Comparison of ENCODE assay signal across 10 cellular contexts in genomic region chr7:47572101-47572460, GRCh38. TPM values are rescaled to one million over a fixed set of nuclear protein-coding genes. Genes with fewer than 3 reads are reported as not detected.
A peak's percentile ranks its signal among the peaks of the same experiment; 100 is the strongest.
DNase-seq lines count a peak whose midpoint lies in the region; ATAC-seq and TF ChIP-seq lines count a peak whose summit lies in the region.
"Had no signal": no experiment of that assay in that cellular context is flagged by ENCODE, and none has a peak within 500 bp of the region (broad histone marks: within the 10 kb centered on the region; RNA-seq: fewer than 3 reads in every experiment).

No MANE protein-coding gene starts in this region.

- H3K4me1 ChIP-seq in ascending aorta = peaks cover 31 to 62% of the 10 kb centered on the region in 2 donors

- no peaks in the 10 kb centered on the region for H3K27me3 ChIP-seq in ascending aorta

- no peak for DNase-seq in HFFc6
- DNase-seq in ascending aorta (ENCODE audit: low spot score in 2 of 2) = peak in 1 of 2 donors; percentile 80
- peak; percentile 54 to 66 for DNase-seq in left colon
- no peak for DNase-seq in stimulated activated naive B cell treated with anti-CD40 and anti-IgM and Interleukin-4, amounts not matched to agents 10 μg/mL and 1 μg/mL and 100 μg/mL, for 72 hours
- no peak for DNase-seq in activated CD4-positive, alpha-beta T cell treated with anti-CD3 and anti-CD28 coated beads for 48 hours
- no peak for DNase-seq in AML-193 (lab: John Stamatoyannopoulos, UW)
- no peak for DNase-seq in NCI-H82 (lab: John Stamatoyannopoulos, UW)
- DNase-seq: GF-D8; stimulated activated naive CD8-positive, alpha-beta T cell treated with anti-CD3 and anti-CD28 coated beads, Interleukin-15, Interleukin-2, amounts not matched to agents 100 U/mL and 50 U/mL, for 24 hours had no signal

- peak overlapping the region; percentile 23 to 55 for H3K4me3 ChIP-seq in ascending aorta

- H3K27me3 Mint-ChIP-seq in HFFc6 (ENCODE audit: insufficient read depth) = peaks cover 2% of the 10 kb centered on the region; the same call in 1 of the 2 replicates
- H3K27me3 Mint-ChIP-seq in stimulated activated naive B cell treated with anti-CD40 and anti-IgM and Interleukin-4, amounts not matched to agents 10 μg/mL and 1 μg/mL and 100 μg/mL, for 72 hours = no peaks in the 10 kb centered on the region

- H3K9me3 ChIP-seq in ascending aorta = no peaks in the 10 kb centered on the region

- peak; percentile 56 for ATAC-seq in left colon
- ATAC-seq in stimulated activated naive B cell treated with anti-CD40 and anti-IgM and Interleukin-4, amounts not matched to agents 10 μg/mL and 1 μg/mL and 100 μg/mL, for 72 hours (replicated peaks) = no peak
- no peak for ATAC-seq in HG03460 (IDR thresholded peaks at IDR 0.05; ENCODE audit: unreplicated experiment)
- ATAC-seq: stimulated activated naive CD8-positive, alpha-beta T cell treated with anti-CD3 and anti-CD28 coated beads, Interleukin-15, Interleukin-2, amounts not matched to agents 100 U/mL and 50 U/mL, for 24 hours had no signal

- peak overlapping the region; percentile 83 for H3K4me3 Mint-ChIP-seq in HFFc6
- peak overlapping the region; percentile 77 to 83 for H3K4me3 Mint-ChIP-seq in stimulated activated naive B cell treated with anti-CD40 and anti-IgM and Interleukin-4, amounts not matched to agents 10 μg/mL and 1 μg/mL and 100 μg/mL, for 72 hours

- no peaks in the 10 kb centered on the region for H3K9me3 Mint-ChIP-seq in HFFc6
- no peaks in the 10 kb centered on the region for H3K9me3 Mint-ChIP-seq in stimulated activated naive B cell treated with anti-CD40 and anti-IgM and Interleukin-4, amounts not matched to agents 10 μg/mL and 1 μg/mL and 100 μg/mL, for 72 hours

- H3K36me3 Mint-ChIP-seq in HFFc6 (ENCODE audit: low read depth) = peaks cover 20% of the 10 kb centered on the region
- peaks cover 0 to 3% of the 10 kb centered on the region in 2 donors for H3K36me3 Mint-ChIP-seq in stimulated activated naive B cell treated with anti-CD40 and anti-IgM and Interleukin-4, amounts not matched to agents 10 μg/mL and 1 μg/mL and 100 μg/mL, for 72 hours

- H3K36me3 ChIP-seq in ascending aorta = no peaks in the 10 kb centered on the region

- peak overlapping the region; percentile 94 for H3K27ac Mint-ChIP-seq in HFFc6
- peak overlapping the region; percentile 88 for H3K27ac Mint-ChIP-seq in stimulated activated naive B cell treated with anti-CD40 and anti-IgM and Interleukin-4, amounts not matched to agents 10 μg/mL and 1 μg/mL and 100 μg/mL, for 72 hours

- H3K4me1 Mint-ChIP-seq in HFFc6 (ENCODE audit: low read depth) = peaks cover 72% of the 10 kb centered on the region
- H3K4me1 Mint-ChIP-seq in stimulated activated naive B cell treated with anti-CD40 and anti-IgM and Interleukin-4, amounts not matched to agents 10 μg/mL and 1 μg/mL and 100 μg/mL, for 72 hours = peaks cover 69 to 89% of the 10 kb centered on the region in 2 donors

- peak overlapping the region; percentile 85 to 86 for H3K27ac ChIP-seq in ascending aorta

- TF ChIP-seq CTCF in HFFc6 (IDR thresholded peaks at IDR 0.05) (0 out of 2 replicates have a peak, but pooled peaks have one; percentile 14), ascending aorta (IDR thresholded peaks at IDR 0.05) (peak in 1 of 3 experiments; percentile 20)

- intact Hi-C loops in ascending aorta (cut with DNase I) (loop anchor here (5.0 to 10.0 kb wide), 3 partner anchors 55 to 515 kb away; partner anchors contain the start of genes PKD1L1 and UPP1), left colon (cut with DNase I, micrococcal nuclease) (loop anchor here in 1 of 2 donors (10.0 kb wide), 1 partner anchor 117 kb away; no protein-coding TSS in a partner anchor)

RNA-seq across cellular contexts. Expression of gene TNS3, which starts 9.8 kb away (rescaled TPM):
- 10 to 100 TPM; 50.8 to 77.0 (median 67.8) TPM for total RNA-seq in HFFc6 (2021; fragmentation: NEBNext Ultra II Directional; extraction: Animal tissue kit (Norgen Biotek cat#: 25700))
- total RNA-seq in ascending aorta (89.8 TPM), left colon (10 to 100 TPM; 56.9 to 62.3 TPM)

Comparison
In these comparisons a context has a peak if more than half of its experiments do, and no peak if none do; other contexts are left out.
1. DNase-seq: peak in left colon (2 of 2); none in HFFc6 (single experiment), stimulated activated naive B cell treated with anti-CD40 and anti-IgM and Interleukin-4, amounts not matched to agents 10 μg/mL and 1 μg/mL and 100 μg/mL, for 72 hours (single experiment), activated CD4-positive, alpha-beta T cell treated with anti-CD3 and anti-CD28 coated beads for 48 hours (single experiment), AML-193 (0 of 2) and NCI-H82 (single experiment).